17 cellular contexts compared by ENCODE assay signal in genomic region chr5:170579623-170580022, GRCh38.
DNase-seq lines count a peak whose midpoint lies in the region; ATAC-seq and TF ChIP-seq lines count a peak whose summit lies in the region.
"Had no signal": no experiment of that assay in that cellular context is flagged by ENCODE, and none has a peak within 500 bp of the region (broad histone marks: within the 10 kb centered on the region; RNA-seq: fewer than 3 reads in every experiment).

No MANE protein-coding gene starts in this region.

- peak overlapping the region in 3 of 5 experiments; percentile 35 to 88 (median 77) for H3K27ac Mint-ChIP-seq in brain
- H3K27ac Mint-ChIP-seq in activated naive CD8-positive, alpha-beta T cell treated with anti-CD3 and anti-CD28 coated beads for 36 hours, result no peak overlapping the region
- no peak overlapping the region for H3K27ac Mint-ChIP-seq in activated CD8-positive, alpha-beta T cell treated with anti-CD3 and anti-CD28 coated beads, Interleukin-2, amount 10 ng/mL, durations not matched to agents 7 days and 5 days
- H3K27ac Mint-ChIP-seq: CD4-positive, CD25-positive, alpha-beta regulatory T cell; CD8-positive, alpha-beta memory T cell had no signal

- peaks cover 6% of the 10 kb centered on the region for H3K36me3 Mint-ChIP-seq in brain
- no peaks in the 10 kb centered on the region for H3K36me3 Mint-ChIP-seq in activated naive CD8-positive, alpha-beta T cell treated with anti-CD3 and anti-CD28 coated beads for 36 hours
- no peaks in the 10 kb centered on the region for H3K36me3 Mint-ChIP-seq in activated CD8-positive, alpha-beta T cell treated with anti-CD3 and anti-CD28 coated beads, Interleukin-2, amount 10 ng/mL, durations not matched to agents 7 days and 5 days (ENCODE audit: low read depth)
- H3K36me3 Mint-ChIP-seq: CD4-positive, CD25-positive, alpha-beta regulatory T cell; CD8-positive, alpha-beta memory T cell had no signal

- no peak overlapping the region for H2AK5ac ChIP-seq in mesendoderm (ENCODE audit: low read length)

- no peak overlapping the region for H3K4me3 Mint-ChIP-seq in brain
- no peak overlapping the region for H3K4me3 Mint-ChIP-seq in activated naive CD8-positive, alpha-beta T cell treated with anti-CD3 and anti-CD28 coated beads for 36 hours
- no peak overlapping the region for H3K4me3 Mint-ChIP-seq in activated CD8-positive, alpha-beta T cell treated with anti-CD3 and anti-CD28 coated beads, Interleukin-2, amount 10 ng/mL, durations not matched to agents 7 days and 5 days
- H3K4me3 Mint-ChIP-seq: CD8-positive, alpha-beta memory T cell had no signal

- H2BK5ac ChIP-seq in mesendoderm (ENCODE audit: low read length), result no peak overlapping the region

- peaks cover 44% of the 10 kb centered on the region for H3K4me1 Mint-ChIP-seq in brain
- H3K4me1 Mint-ChIP-seq in activated naive CD8-positive, alpha-beta T cell treated with anti-CD3 and anti-CD28 coated beads for 36 hours, result no peaks in the 10 kb centered on the region
- no peaks in the 10 kb centered on the region for H3K4me1 Mint-ChIP-seq in activated CD8-positive, alpha-beta T cell treated with anti-CD3 and anti-CD28 coated beads, Interleukin-2, amount 10 ng/mL, durations not matched to agents 7 days and 5 days (ENCODE audit: low read depth)
- H3K4me1 Mint-ChIP-seq: CD4-positive, CD25-positive, alpha-beta regulatory T cell; CD8-positive, alpha-beta memory T cell had no signal

- peaks cover 9 to 30% (median 13%) of the 10 kb centered on the region in 5 experiments for H3K9me3 Mint-ChIP-seq in brain
- peaks cover 4% of the 10 kb centered on the region for H3K9me3 Mint-ChIP-seq in activated naive CD8-positive, alpha-beta T cell treated with anti-CD3 and anti-CD28 coated beads for 36 hours
- no peaks in the 10 kb centered on the region for H3K9me3 Mint-ChIP-seq in activated CD8-positive, alpha-beta T cell treated with anti-CD3 and anti-CD28 coated beads, Interleukin-2, amount 10 ng/mL, durations not matched to agents 7 days and 5 days (ENCODE audit: insufficient read depth)

- H3K79me1 ChIP-seq in mesendoderm (ENCODE audit: low read length), result no peaks in the 10 kb centered on the region

- no peak for TF ChIP-seq CTCF in brain (conservative IDR thresholded peaks at IDR 0.05)

- CTCF ChIA-PET in activated CD8-positive, alpha-beta T cell treated with anti-CD3 and anti-CD28 coated beads, Interleukin-2, amount 10 ng/mL, durations not matched to agents 7 days and 5 days (lab: Charles Lee), result no interaction called here

- no peaks in the 10 kb centered on the region for H3K79me2 ChIP-seq in mesendoderm (ENCODE audit: control insufficient read depth, insufficient read depth, low read length)

- H3K4ac ChIP-seq in mesendoderm (ENCODE audit: low read depth, low read length), result no peak overlapping the region

- peaks cover 6% of the 10 kb centered on the region for H3K27me3 Mint-ChIP-seq in brain
- H3K27me3 Mint-ChIP-seq in activated naive CD8-positive, alpha-beta T cell treated with anti-CD3 and anti-CD28 coated beads for 36 hours, result peaks cover 56% of the 10 kb centered on the region
- peaks cover 20% of the 10 kb centered on the region for H3K27me3 Mint-ChIP-seq in activated CD8-positive, alpha-beta T cell treated with anti-CD3 and anti-CD28 coated beads, Interleukin-2, amount 10 ng/mL, durations not matched to agents 7 days and 5 days (ENCODE audit: low read depth)

- H3K4me3 ChIP-seq in HUES48 (ENCODE audit: low read depth, low read length) (no peak overlapping the region), mesendoderm (ENCODE audit: low read length) (no peak overlapping the region)
- H3K4me3 ChIP-seq: HAP-1 had no signal

- WGBS in mesendoderm (ENCODE audit: extremely low coverage, insufficient coverage, low lambda C conversion rate), result no CpG with 5 or more reads among the region's 3 CpGs

- H3K56ac ChIP-seq in mesendoderm (ENCODE audit: low read length), result no peak overlapping the region

- H3K36me3 ChIP-seq in HUES48 (ENCODE audit: control insufficient read depth, insufficient read depth, low read length) (no peaks in the 10 kb centered on the region), mesendoderm (ENCODE audit: control insufficient read depth, insufficient read depth, low read length) (no peaks in the 10 kb centered on the region)
- H3K36me3 ChIP-seq: BE2C, HAP-1 had no signal

- H3K23ac ChIP-seq in mesendoderm (ENCODE audit: low read length), result no peak overlapping the region

- H3K9ac ChIP-seq in HUES48 (ENCODE audit: low read depth, low read length) (no peak overlapping the region), mesendoderm (ENCODE audit: low read length) (no peak overlapping the region)

- H3K9me3 ChIP-seq in HUES48 (ENCODE audit: control insufficient read depth, insufficient read depth, low read length), result no peaks in the 10 kb centered on the region
- H3K9me3 ChIP-seq: BE2C, HAP-1 had no signal

- H3K4me2 ChIP-seq in mesendoderm (ENCODE audit: low read length), result no peak overlapping the region

- no peak overlapping the region for H2BK15ac ChIP-seq in mesendoderm (replicated peaks; ENCODE audit: low read depth)

- H2BK120ac ChIP-seq in mesendoderm (ENCODE audit: low read depth, low read length), result no peak overlapping the region

- POLR2A ChIA-PET in activated CD8-positive, alpha-beta T cell treated with anti-CD3 and anti-CD28 coated beads, Interleukin-2, amount 10 ng/mL, durations not matched to agents 7 days and 5 days (lab: Charles Lee), result no interaction called here

- peaks cover 8% of the 10 kb centered on the region for H3K4me1 ChIP-seq in HUES48 (ENCODE audit: control insufficient read depth, insufficient read depth, low read length)
- H3K4me1 ChIP-seq in mesendoderm (ENCODE audit: control insufficient read depth, low read depth, low read length), result no peaks in the 10 kb centered on the region
- H3K4me1 ChIP-seq: BE2C, HAP-1 had no signal

- H3K27ac ChIP-seq in HUES48 (ENCODE audit: low read depth, low read length), result peak overlapping the region; percentile 14
- no peak overlapping the region for H3K27ac ChIP-seq in mesendoderm (ENCODE audit: low read depth, low read length)

- H3K27me3 ChIP-seq in HUES48 (ENCODE audit: control insufficient read depth, insufficient read depth, low read length) (no peaks in the 10 kb centered on the region), mesendoderm (ENCODE audit: insufficient read depth, low read length, poor library complexity) (peaks cover 2% of the 10 kb centered on the region)

- no peak overlapping the region for H4K5ac ChIP-seq in mesendoderm (ENCODE audit: low read length)

- no peak overlapping the region for H3K18ac ChIP-seq in mesendoderm (ENCODE audit: low read length)

- DNase-seq in ELF-1 (ENCODE audit: low read depth, low spot score) (peak; percentile 30), mesendoderm (peak; percentile 7), NCI-H510A treated with DMSO at 0.1 percent for 48 hours (lab: John Stamatoyannopoulos, UW) (no peak)
- DNase-seq in activated naive CD8-positive, alpha-beta T cell treated with anti-CD3 and anti-CD28 coated beads for 36 hours, result no peak
- DNase-seq in activated CD8-positive, alpha-beta T cell treated with anti-CD3 and anti-CD28 coated beads, Interleukin-2, amount 10 ng/mL, durations not matched to agents 7 days and 5 days, result no peak
- DNase-seq: BE2C; C1 segment of cervical spinal cord; CD4-positive, CD25-positive, alpha-beta regulatory T cell; CD8-positive, alpha-beta memory T cell; COR-L47; DMS 273 treated with DMSO at 0.1 percent for 48 hours; DMS53; DND-41; EL had no signal

- ATAC-seq in activated CD8-positive, alpha-beta T cell treated with anti-CD3 and anti-CD28 coated beads, Interleukin-2, amount 10 ng/mL, durations not matched to agents 7 days and 5 days, result no peak

- no peak overlapping the region for H4K8ac ChIP-seq in mesendoderm (ENCODE audit: low read depth, low read length)

Comparison
In these comparisons a context has a peak if more than half of its experiments do, and no peak if none do; other contexts are left out.
1. DNase-seq: peak in ELF-1 (single experiment) and mesendoderm (single experiment); none in activated naive CD8-positive, alpha-beta T cell treated with anti-CD3 and anti-CD28 coated beads for 36 hours (single experiment), activated CD8-positive, alpha-beta T cell treated with anti-CD3 and anti-CD28 coated beads, Interleukin-2, amount 10 ng/mL, durations not matched to agents 7 days and 5 days (single experiment) and NCI-H510A treated with DMSO at 0.1 percent for 48 hours (single experiment).
2. H3K27ac Mint-ChIP-seq: peak in brain (3 of 5); none in activated naive CD8-positive, alpha-beta T cell treated with anti-CD3 and anti-CD28 coated beads for 36 hours (single experiment) and activated CD8-positive, alpha-beta T cell treated with anti-CD3 and anti-CD28 coated beads, Interleukin-2, amount 10 ng/mL, durations not matched to agents 7 days and 5 days (single experiment).